In genomic region chr5:81717221-81717620, GRCh38 we compare ENCODE assay signal across 21 cellular contexts. TPM values are rescaled to one million over a fixed set of nuclear protein-coding genes. Genes with fewer than 3 reads are reported as not detected.
DNase-seq lines count a peak whose midpoint lies in the region; ATAC-seq, FAIRE-seq and TF ChIP-seq lines count a peak whose summit lies in the region.
"Had no signal": no experiment of that assay in that cellular context is flagged by ENCODE, and none has a peak within 500 bp of the region (broad histone marks: within the 10 kb centered on the region; RNA-seq: fewer than 3 reads in every experiment).

No MANE protein-coding gene starts in this region.

- H2AFZ ChIP-seq in astrocyte (ENCODE audit: low read depth, low read length) = no peak overlapping the region

- H3K4me1 Mint-ChIP-seq in astrocyte (ENCODE audit: low read depth, unreplicated experiment) (peaks cover 23% of the 10 kb centered on the region), WTC11 (peaks cover 31% of the 10 kb centered on the region)

- CTCF ChIA-PET in WTC11 (lab: Charles Lee) = no interaction called here

- H3K27me3 Mint-ChIP-seq in astrocyte (ENCODE audit: low read depth, unreplicated experiment) (no peaks in the 10 kb centered on the region), WTC11 (ENCODE audit: low read depth) (peaks cover 6% of the 10 kb centered on the region; the same call in 1 of the 2 replicates)
- H3K27me3 Mint-ChIP-seq: CD4-positive, alpha-beta memory T cell had no signal

- no peaks in the 10 kb centered on the region for H4K20me1 ChIP-seq in astrocyte (ENCODE audit: insufficient read depth, low read length)

- H3K27ac ChIP-seq in cardiac muscle cell (peak overlapping the region; percentile 86), left ventricle myocardium inferior (replicated peaks) (no peak overlapping the region), astrocyte (ENCODE audit: low read depth, low read length) (peak overlapping the region; percentile 24), caudate nucleus (ENCODE audit: low read depth, low read length) (no peak overlapping the region)
- H3K27ac ChIP-seq: 22Rv1 had no signal

- H3K9me3 ChIP-seq in cardiac muscle cell (ENCODE audit: low read depth) = no peaks in the 10 kb centered on the region
- H3K9me3 ChIP-seq in left ventricle myocardium inferior (replicated peaks) = peaks cover 3% of the 10 kb centered on the region
- H3K9me3 ChIP-seq in astrocyte (ENCODE audit: insufficient read depth, low read depth, low read length) = no peaks in the 10 kb centered on the region
- H3K9me3 ChIP-seq: MG63 had no signal

- no peak overlapping the region for H3K4me3 Mint-ChIP-seq in astrocyte (ENCODE audit: unreplicated experiment)
- no peak overlapping the region for H3K4me3 Mint-ChIP-seq in WTC11

- H3K9me3 Mint-ChIP-seq in astrocyte (ENCODE audit: unreplicated experiment) = peaks cover 2% of the 10 kb centered on the region
- H3K9me3 Mint-ChIP-seq in WTC11 = peaks cover 4% of the 10 kb centered on the region; the same call in 1 of the 2 replicates
- H3K9me3 Mint-ChIP-seq: CD4-positive, alpha-beta memory T cell had no signal

- H3K27ac Mint-ChIP-seq in astrocyte (ENCODE audit: unreplicated experiment) (no peak overlapping the region), WTC11 (no peak overlapping the region)

- FAIRE-seq in astrocyte (lab: Jason Lieb, UNC) = no peak
- FAIRE-seq: GM12878, H54, HepG2 had no signal

- intact Hi-C loops in left ventricle myocardium inferior (cut with micrococcal nuclease) = no loop called here

- no peaks in the 10 kb centered on the region for H3K79me2 ChIP-seq in astrocyte (ENCODE audit: insufficient read depth, low read length)

- no peaks in the 10 kb centered on the region for H3K27me3 ChIP-seq in cardiac muscle cell
- no peaks in the 10 kb centered on the region for H3K27me3 ChIP-seq in left ventricle myocardium inferior (ENCODE audit: low read depth)
- H3K27me3 ChIP-seq in astrocyte (ENCODE audit: insufficient read depth, low read length) = no peaks in the 10 kb centered on the region
- H3K27me3 ChIP-seq: MG63 had no signal

- POLR2A ChIA-PET in WTC11 (lab: Charles Lee) = no interaction called here

- peaks cover 34% of the 10 kb centered on the region for H3K4me1 ChIP-seq in cardiac muscle cell (ENCODE audit: low read depth)
- H3K4me1 ChIP-seq in left ventricle myocardium inferior = peaks cover 54% of the 10 kb centered on the region
- H3K4me1 ChIP-seq in astrocyte (ENCODE audit: insufficient read depth, low read length) = peaks cover 4% of the 10 kb centered on the region

- H3K36me3 ChIP-seq in cardiac muscle cell (no peaks in the 10 kb centered on the region), left ventricle myocardium inferior (no peaks in the 10 kb centered on the region), astrocyte (ENCODE audit: insufficient read depth, low read length) (no peaks in the 10 kb centered on the region)
- H3K36me3 ChIP-seq: MG63 had no signal

- peaks cover 5% of the 10 kb centered on the region for H3K36me3 Mint-ChIP-seq in astrocyte (ENCODE audit: low read depth, unreplicated experiment)
- H3K36me3 Mint-ChIP-seq in WTC11 = no peaks in the 10 kb centered on the region

- no peak for TF ChIP-seq CTCF in cardiac muscle cell (IDR thresholded peaks at IDR 0.05; ENCODE audit: low read depth, low read length)
- no peak for TF ChIP-seq CTCF in left ventricle myocardium inferior (IDR thresholded peaks at IDR 0.05; ENCODE audit: borderline replicate concordance)
- TF ChIP-seq CTCF in astrocyte (IDR thresholded peaks at IDR 0.05; ENCODE audit: insufficient read depth, low read depth, low read length) = no peak
- TF ChIP-seq CTCF in foreskin fibroblast (IDR thresholded peaks at IDR 0.05; ENCODE audit: low read depth, low read length) = no peak
- no peak for TF ChIP-seq CTCF in WTC11 (IDR thresholded peaks at IDR 0.05)
- TF ChIP-seq CTCF in GM20000 (IDR thresholded peaks at IDR 0.05; ENCODE audit: extremely low read depth, missing control alignments) = no peak

- no peak for ATAC-seq in WTC11
- ATAC-seq: GM12878, HepG2 had no signal

- H3K4me3 ChIP-seq in cardiac muscle cell = no peak overlapping the region
- H3K4me3 ChIP-seq in left ventricle myocardium inferior = no peak overlapping the region
- H3K4me3 ChIP-seq in astrocyte (ENCODE audit: insufficient read depth, low read depth, low read length) = no peak overlapping the region
- no peak overlapping the region for H3K4me3 ChIP-seq in foreskin fibroblast (ENCODE audit: low read depth in 1 of 2, low read length in 2 of 2)
- H3K4me3 ChIP-seq: GM12878, MG63 had no signal

- DNase-seq in cardiac muscle cell (ENCODE audit: low read depth in 1 of 2, low spot score in 1 of 2) (no peak), left ventricle myocardium inferior (no peak), astrocyte (ENCODE audit: low read depth) (peak; percentile 28), foreskin fibroblast (peak; percentile 20 to 59), WTC11 (ENCODE audit: low spot score) (no peak), GM20000 (ENCODE audit: low spot score) (no peak), NCI-H2081 treated with DMSO at 0.1 percent for 48 hours (lab: John Stamatoyannopoulos, UW) (no peak), caudate nucleus (lab: John Stamatoyannopoulos, UW) (no peak)
- DNase-seq: Calu3; CD4-positive, alpha-beta memory T cell; DMS53; MG63; NCI-H1105; NCI-H187; NCI-H345; NCI-H69; SHP77 treated with DMSO at 0.1 percent for 48 hours had no signal

- no peak overlapping the region for H3K4me2 ChIP-seq in astrocyte (ENCODE audit: low read length)

- H3K9ac ChIP-seq in astrocyte (ENCODE audit: low read length) = no peak overlapping the region

TF ChIP-seq in WTC11, 78 proteins besides CTCF, POLR2A, EP300 and RAD21:
- TF ChIP-seq NFYB (CRISPR knock-in tag; conservative IDR thresholded peaks at IDR 0.05; ENCODE audit: low read depth) (no peak), FOXP4 (CRISPR knock-in tag; IDR thresholded peaks at IDR 0.05) (no peak), MYBL2 (CRISPR knock-in tag; IDR thresholded peaks at IDR 0.05) (no peak), CREM (CRISPR knock-in tag; IDR thresholded peaks at IDR 0.05) (no peak), ZNF317 (CRISPR knock-in tag; IDR thresholded peaks at IDR 0.05; ENCODE audit: borderline replicate concordance, low read depth) (no peak)
- TF ChIP-seq, protein P1, sequence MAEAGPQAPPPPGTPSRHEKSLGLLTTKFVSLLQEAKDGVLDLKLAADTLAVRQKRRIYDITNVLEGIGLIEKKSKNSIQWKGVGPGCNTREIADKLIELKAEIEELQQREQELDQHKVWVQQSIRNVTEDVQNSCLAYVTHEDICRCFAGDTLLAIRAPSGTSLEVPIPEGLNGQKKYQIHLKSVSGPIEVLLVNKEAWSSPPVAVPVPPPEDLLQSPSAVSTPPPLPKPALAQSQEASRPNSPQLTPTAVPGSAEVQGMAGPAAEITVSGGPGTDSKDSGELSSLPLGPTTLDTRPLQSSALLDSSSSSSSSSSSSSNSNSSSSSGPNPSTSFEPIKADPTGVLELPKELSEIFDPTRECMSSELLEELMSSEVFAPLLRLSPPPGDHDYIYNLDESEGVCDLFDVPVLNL (CRISPR knock-in tag; IDR thresholded peaks at IDR 0.05; ENCODE audit: borderline replicate concordance, low read depth) = no peak
- TF ChIP-seq, protein P2, sequence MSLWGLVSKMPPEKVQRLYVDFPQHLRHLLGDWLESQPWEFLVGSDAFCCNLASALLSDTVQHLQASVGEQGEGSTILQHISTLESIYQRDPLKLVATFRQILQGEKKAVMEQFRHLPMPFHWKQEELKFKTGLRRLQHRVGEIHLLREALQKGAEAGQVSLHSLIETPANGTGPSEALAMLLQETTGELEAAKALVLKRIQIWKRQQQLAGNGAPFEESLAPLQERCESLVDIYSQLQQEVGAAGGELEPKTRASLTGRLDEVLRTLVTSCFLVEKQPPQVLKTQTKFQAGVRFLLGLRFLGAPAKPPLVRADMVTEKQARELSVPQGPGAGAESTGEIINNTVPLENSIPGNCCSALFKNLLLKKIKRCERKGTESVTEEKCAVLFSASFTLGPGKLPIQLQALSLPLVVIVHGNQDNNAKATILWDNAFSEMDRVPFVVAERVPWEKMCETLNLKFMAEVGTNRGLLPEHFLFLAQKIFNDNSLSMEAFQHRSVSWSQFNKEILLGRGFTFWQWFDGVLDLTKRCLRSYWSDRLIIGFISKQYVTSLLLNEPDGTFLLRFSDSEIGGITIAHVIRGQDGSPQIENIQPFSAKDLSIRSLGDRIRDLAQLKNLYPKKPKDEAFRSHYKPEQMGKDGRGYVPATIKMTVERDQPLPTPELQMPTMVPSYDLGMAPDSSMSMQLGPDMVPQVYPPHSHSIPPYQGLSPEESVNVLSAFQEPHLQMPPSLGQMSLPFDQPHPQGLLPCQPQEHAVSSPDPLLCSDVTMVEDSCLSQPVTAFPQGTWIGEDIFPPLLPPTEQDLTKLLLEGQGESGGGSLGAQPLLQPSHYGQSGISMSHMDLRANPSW (CRISPR knock-in tag; conservative IDR thresholded peaks at IDR 0.05; ENCODE audit: low read depth) = no peak

RNA-seq across cellular contexts. Expression of gene SSBP2, which starts 33.7 kb away (rescaled TPM):
- total RNA-seq in cardiac muscle cell = 111 and 117 TPM in 2 replicates
- polyA plus RNA-seq in cardiac muscle cell = 174 and 211 TPM in 2 replicates
- total RNA-seq in left ventricle myocardium inferior = 40.7 TPM
- 59.8 and 73.2 TPM in 2 replicates for total RNA-seq in astrocyte
- total RNA-seq in WTC11 (2021) = 24.9 to 29.7 TPM (median 27.8 TPM) in 3 replicates
- total RNA-seq: HepG2 had no signal

Comparison
In these comparisons a context has a peak if more than half of its experiments do, and no peak if none do; other contexts are left out.
1. H3K27ac ChIP-seq: peak in cardiac muscle cell (single experiment) and astrocyte (single experiment); none in left ventricle myocardium inferior (single experiment) and caudate nucleus (single experiment).
2. DNase-seq: peak in astrocyte (single experiment) and foreskin fibroblast (2 of 2); none in cardiac muscle cell (0 of 2), left ventricle myocardium inferior (single experiment), WTC11 (single experiment), GM20000 (single experiment), NCI-H2081 treated with DMSO at 0.1 percent for 48 hours (single experiment) and caudate nucleus (0 of 61).